ENCODE assay signal across 8 cellular contexts in the genomic region with DNA sequence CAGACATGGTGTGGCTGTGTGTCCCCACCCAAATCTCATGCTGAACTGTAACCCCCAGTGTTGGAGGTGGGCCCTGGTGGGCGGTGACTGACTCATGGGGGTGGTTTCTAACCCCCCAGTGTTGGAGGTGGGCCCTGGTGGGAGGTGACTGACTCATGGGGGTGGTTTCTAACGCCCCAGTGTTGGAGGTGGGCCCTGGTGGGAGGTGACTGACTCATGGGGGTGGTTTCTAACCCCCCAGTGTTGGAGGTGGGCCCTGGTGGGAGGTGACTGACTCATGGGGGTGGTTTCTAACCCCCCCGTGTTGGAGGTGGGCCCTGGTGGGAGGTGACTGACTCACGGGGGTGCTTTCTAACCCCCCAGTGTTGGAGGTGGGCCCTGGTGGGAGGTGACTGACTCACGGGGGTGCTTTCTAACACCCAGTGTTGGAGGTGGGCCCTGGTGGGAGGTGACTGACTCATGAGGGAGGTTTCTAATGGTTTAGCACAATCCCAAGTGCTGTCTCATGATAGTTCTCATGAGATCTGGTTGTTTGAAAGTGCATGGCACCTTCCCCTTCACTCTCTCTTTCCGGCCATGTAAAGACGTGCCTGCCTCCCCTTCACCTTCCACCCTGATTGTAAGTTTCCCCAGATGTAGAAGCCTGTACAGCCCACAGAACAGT.
DNase-seq lines count a peak whose midpoint lies in the region; ATAC-seq and TF ChIP-seq lines count a peak whose summit lies in the region.
"Not testable (repeated sequence)": the region's sequence is repeated elsewhere in the genome, so short reads cannot be mapped to it uniquely, and the experiment has no call there.

No MANE protein-coding gene starts in this region.

- 69 to 83% methylated on average over 3 to 6 of the region's 7 CpGs for WGBS in transverse colon (ENCODE audit: low coverage in 1 of 2), 2 donors

- in situ Hi-C loops in brain microvascular endothelial cell (cut with HindIII; ENCODE audit: low pct_ligation_motif_present, low sequenced_read_pairs); transverse colon (cut with MboI; ENCODE audit: low pct_ligation_motif_present in 1 of 4, low pct_unique_long_range_greater_than_20kb in 1 of 4, low sequenced_read_pairs in 3 of 4): not testable (repeated sequence)

- H3K4me3 Mint-ChIP-seq in GM23338: not testable (repeated sequence)

- intact Hi-C loops in transverse colon (cut with DNase I; ENCODE audit: low total_unique reads): not testable (repeated sequence)

- TF ChIP-seq POLR2A in transverse colon (IDR thresholded peaks at IDR 0.05): not testable (repeated sequence)

- not testable (repeated sequence) for H4K20me1 ChIP-seq in GM23338 (replicated peaks; ENCODE audit: insufficient read depth)

- H3K27me3 Mint-ChIP-seq in GM23338 (ENCODE audit: insufficient read depth, low read depth, poor library complexity): not testable (repeated sequence)

- not testable (repeated sequence) for TF ChIP-seq EP300 in transverse colon (IDR thresholded peaks at IDR 0.05; ENCODE audit: low read depth)

- not testable (repeated sequence) for H3K36me3 ChIP-seq in GM23338 (ENCODE audit: insufficient read depth); brain microvascular endothelial cell (replicated peaks); right atrium auricular region; rectal smooth muscle tissue (ENCODE audit: control insufficient read depth, insufficient read depth, low read length); transverse colon

- not testable (repeated sequence) for H3K9me2 ChIP-seq in GM23338 (ENCODE audit: insufficient read depth)

- peak overlapping the region; percentile 61 for H3K27ac Mint-ChIP-seq in GM23338

- not testable (repeated sequence) for H3K27me3 ChIP-seq in GM23338 (ENCODE audit: insufficient read depth); brain microvascular endothelial cell (replicated peaks); right atrium auricular region; rectal smooth muscle tissue (ENCODE audit: control insufficient read depth, insufficient read depth, low read length); transverse colon

- H3K79me2 ChIP-seq in GM23338 (replicated peaks; ENCODE audit: insufficient read depth): peaks cover 19% of the 10 kb centered on the region

- H3K9ac ChIP-seq in rectal smooth muscle tissue (ENCODE audit: low read length): not testable (repeated sequence)

- H3K4me1 Mint-ChIP-seq in GM23338: peaks cover 43% of the 10 kb centered on the region

- H3F3A ChIP-seq in GM23338 (replicated peaks; ENCODE audit: low read depth): not testable (repeated sequence)

- DNase-seq in GM23338 (ENCODE audit: low spot score); right atrium auricular region (ENCODE audit: low spot score); transverse colon: not testable (repeated sequence)
- peak; percentile 51 to 63 for DNase-seq in activated T-cell treated with anti-CD3 and anti-CD28 coated beads, Interleukin-2, amount 50 U/mL, for 48 hours
- DNase-seq in brain microvascular endothelial cell: peak; percentile 80
- DNase-seq in stimulated activated CD8-positive, alpha-beta memory T cell treated with anti-CD3 and anti-CD28 coated beads, Interleukin-15, amount 100 ng/mL, for 4 hours (ENCODE audit: low read depth in 2 of 2): peak; percentile 8 to 42

- ATAC-seq in GM23338: not testable (repeated sequence)

- H3K27ac ChIP-seq in GM23338 (ENCODE audit: low read depth) (peak overlapping the region; percentile 27), VCaP (peak overlapping the region; percentile 98), brain microvascular endothelial cell (peak overlapping the region; percentile 72), right atrium auricular region (peak overlapping the region; percentile 40 to 56), rectal smooth muscle tissue (ENCODE audit: low read depth, low read length) (peak overlapping the region; percentile 55), transverse colon (peak overlapping the region; percentile 37 to 76 (median 48))

- H3K4me1 ChIP-seq in GM23338 (ENCODE audit: insufficient read depth) (peaks cover 19% of the 10 kb centered on the region), right atrium auricular region (peaks cover 0 to 50% of the 10 kb centered on the region in 2 donors), rectal smooth muscle tissue (ENCODE audit: control insufficient read depth, insufficient read depth, low read length) (peaks cover 45% of the 10 kb centered on the region), transverse colon (peaks cover 14 to 47% (median 33%) of the 10 kb centered on the region in 4 donors)

- not testable (repeated sequence) for H3K4me2 ChIP-seq in GM23338

- H3K4me3 ChIP-seq in GM23338; brain microvascular endothelial cell (ENCODE audit: low read depth, low read length); right atrium auricular region; rectal smooth muscle tissue (ENCODE audit: low read length); transverse colon: not testable (repeated sequence)

- H3K9me3 ChIP-seq in right atrium auricular region, transverse colon: not testable (repeated sequence)

- H3K36me3 Mint-ChIP-seq in GM23338 (ENCODE audit: low read depth): not testable (repeated sequence)

- H2AFZ ChIP-seq in GM23338: not testable (repeated sequence)

- TF ChIP-seq CTCF in GM23338 (conservative IDR thresholded peaks at IDR 0.05; ENCODE audit: low read depth in 2 of 2); VCaP (conservative IDR thresholded peaks at IDR 0.05); brain microvascular endothelial cell (IDR thresholded peaks at IDR 0.05; ENCODE audit: low read depth, low read length, missing control alignments); right atrium auricular region (IDR thresholded peaks at IDR 0.05); transverse colon (IDR thresholded peaks at IDR 0.05): not testable (repeated sequence)

- H3K9me3 Mint-ChIP-seq in GM23338: not testable (repeated sequence)

Comparison
In these comparisons a context has a peak if more than half of its experiments do, and no peak if none do; other contexts are left out.
1. H3K27ac ChIP-seq: peak in every context shown above with its lines; median percentile 98 in VCaP; 72 in brain microvascular endothelial cell; 55 in rectal smooth muscle tissue; 48 in right atrium auricular region; 48 in transverse colon; 27 in GM23338.